10 cellular contexts compared by ENCODE assay signal in genomic region chr17:67433248-67433924, GRCh38. TPM values are rescaled to one million over a fixed set of nuclear protein-coding genes. Genes with fewer than 3 reads are reported as not detected.
A peak's percentile ranks its signal among the peaks of the same experiment; 100 is the strongest.
DNase-seq lines count a peak whose midpoint lies in the region; ATAC-seq and TF ChIP-seq lines count a peak whose summit lies in the region.
"Had no signal": no experiment of that assay in that cellular context is flagged by ENCODE, and none has a peak within 500 bp of the region (broad histone marks: within the 10 kb centered on the region; RNA-seq: fewer than 3 reads in every experiment).

No MANE protein-coding gene starts in this region.

- 80 to 82% methylated on average over 21 of the region's 21 CpGs for WGBS in lung, 2 donors

- H3K9me3 ChIP-seq in BLaER1 (no peaks in the 10 kb centered on the region), lung (ENCODE audit: control insufficient read depth in 2 of 2, insufficient read depth in 1 of 2, low read length in 1 of 2) (no peaks in the 10 kb centered on the region)
- no peaks in the 10 kb centered on the region for H3K9me3 ChIP-seq in CD8-positive, alpha-beta T cell (ENCODE audit: low read length)

- CTCF ChIA-PET in CD8-positive, alpha-beta T cell (lab: Charles Lee): interaction anchor here (1.6 to 6.5 kb wide), 5 partner anchors 8 to 54 kb away, joined by 5 to 40 read pairs (median 16); no protein-coding TSS in a partner anchor

- H3K4me3 ChIP-seq in BLaER1: no peak overlapping the region
- H3K4me3 ChIP-seq in CD8-positive, alpha-beta T cell (ENCODE audit: low read depth, low read length): no peak overlapping the region
- H3K4me3 ChIP-seq in lung: no peak overlapping the region
- H3K4me3 ChIP-seq: dorsolateral prefrontal cortex had no signal

- H3K9ac ChIP-seq in BLaER1: no peak overlapping the region

- POLR2A ChIA-PET in CD8-positive, alpha-beta T cell (lab: Charles Lee): interaction anchor here (1.1 to 5.7 kb wide), 11 partner anchors 8 to 55 kb away, joined by 3 to 34 read pairs (median 7); partner anchors contain the start of gene PITPNC1

- H3K27ac ChIP-seq in BLaER1 (peak overlapping the region; percentile 41), lung (ENCODE audit: low read depth in 1 of 2, low read length in 1 of 2) (peak overlapping the region; percentile 50 to 85)
- peak overlapping the region; percentile 72 for H3K27ac ChIP-seq in CD8-positive, alpha-beta T cell (ENCODE audit: low read depth, low read length)

- H3K27me3 ChIP-seq in BLaER1: no peaks in the 10 kb centered on the region
- H3K27me3 ChIP-seq in CD8-positive, alpha-beta T cell (ENCODE audit: insufficient read depth, low read length): no peaks in the 10 kb centered on the region
- no peaks in the 10 kb centered on the region for H3K27me3 ChIP-seq in lung (ENCODE audit: control insufficient read depth, insufficient read depth)
- H3K27me3 ChIP-seq: dorsolateral prefrontal cortex had no signal

- H3K4me1 ChIP-seq in BLaER1 (peaks cover 58% of the 10 kb centered on the region), lung (ENCODE audit: control insufficient read depth in 2 of 2, insufficient read depth in 2 of 2, low read length in 2 of 2) (peaks cover 0 to 16% of the 10 kb centered on the region in 2 donors)
- H3K4me1 ChIP-seq in CD8-positive, alpha-beta T cell (ENCODE audit: insufficient read depth, low read length): peaks cover 67% of the 10 kb centered on the region

- peaks cover 37% of the 10 kb centered on the region; the same call in 1 of the 2 replicates for H4K20me1 ChIP-seq in BLaER1

- no peak for TF ChIP-seq CTCF in CD8-positive, alpha-beta T cell (IDR thresholded peaks at IDR 0.05)
- TF ChIP-seq CTCF in lung (IDR thresholded peaks at IDR 0.05; ENCODE audit: control extremely low read depth, extremely low read depth): no peak

- peak overlapping the region; percentile 44 for H3K4me2 ChIP-seq in BLaER1

- no peak for ATAC-seq in CD8-positive, alpha-beta T cell
- ATAC-seq in lung (ENCODE audit: insufficient read depth, low FRiP score) (no peak), HG02610 (IDR thresholded peaks at IDR 0.05; ENCODE audit: unreplicated experiment) (no peak)

- peak overlapping the region; percentile 3 for H3K4me3 Mint-ChIP-seq in CD8-positive, alpha-beta T cell
- H3K4me3 Mint-ChIP-seq in activated naive CD8-positive, alpha-beta T cell treated with anti-CD3 and anti-CD28 coated beads for 36 hours: no peak overlapping the region

- peak in 1 of 7 experiments; percentile 46 for DNase-seq in CD8-positive, alpha-beta T cell
- DNase-seq in activated naive CD8-positive, alpha-beta T cell treated with anti-CD3 and anti-CD28 coated beads for 36 hours: no peak
- DNase-seq in lung (ENCODE audit: low spot score) (no peak), NCI-H2171 (lab: John Stamatoyannopoulos, UW) (no peak), EL (no peak)
- DNase-seq: dorsolateral prefrontal cortex, NCI-H1436, NCI-H82 had no signal

- intact Hi-C loops in CD8-positive, alpha-beta T cell (cut with DNase I, micrococcal nuclease): no loop called here

- H3K4me1 Mint-ChIP-seq in CD8-positive, alpha-beta T cell (ENCODE audit: low read depth): peaks cover 80% of the 10 kb centered on the region
- H3K4me1 Mint-ChIP-seq in activated naive CD8-positive, alpha-beta T cell treated with anti-CD3 and anti-CD28 coated beads for 36 hours: peaks cover 82% of the 10 kb centered on the region

- no peaks in the 10 kb centered on the region for H3K9me3 Mint-ChIP-seq in CD8-positive, alpha-beta T cell
- peaks cover 4% of the 10 kb centered on the region for H3K9me3 Mint-ChIP-seq in activated naive CD8-positive, alpha-beta T cell treated with anti-CD3 and anti-CD28 coated beads for 36 hours

- no peaks in the 10 kb centered on the region for H3K27me3 Mint-ChIP-seq in CD8-positive, alpha-beta T cell (ENCODE audit: low read depth)
- H3K27me3 Mint-ChIP-seq in activated naive CD8-positive, alpha-beta T cell treated with anti-CD3 and anti-CD28 coated beads for 36 hours: no peaks in the 10 kb centered on the region

- H3K36me3 Mint-ChIP-seq in CD8-positive, alpha-beta T cell: peaks cover 15% of the 10 kb centered on the region
- H3K36me3 Mint-ChIP-seq in activated naive CD8-positive, alpha-beta T cell treated with anti-CD3 and anti-CD28 coated beads for 36 hours: peaks cover 8% of the 10 kb centered on the region

- peak overlapping the region; percentile 96 for H3K27ac Mint-ChIP-seq in CD8-positive, alpha-beta T cell
- peak overlapping the region; percentile 78 for H3K27ac Mint-ChIP-seq in activated naive CD8-positive, alpha-beta T cell treated with anti-CD3 and anti-CD28 coated beads for 36 hours

- H3K36me3 ChIP-seq in BLaER1: 0 out of 2 replicates have a peak, but pooled peaks cover 4% of the 10 kb centered on the region
- no peaks in the 10 kb centered on the region for H3K36me3 ChIP-seq in CD8-positive, alpha-beta T cell (ENCODE audit: insufficient read depth, low read length)
- H3K36me3 ChIP-seq in lung (ENCODE audit: control insufficient read depth in 2 of 2, insufficient read depth in 2 of 2, low read length in 2 of 2): no peaks in the 10 kb centered on the region

RNA-seq across cellular contexts. Expression of gene PITPNC1, which starts 56.3 kb away (rescaled TPM):
- 100 to 1,000 TPM; 110 to 111 TPM for total RNA-seq in CD8-positive, alpha-beta T cell
- 10 to 100 TPM; 50.1 to 51.1 TPM for total RNA-seq in activated naive CD8-positive, alpha-beta T cell treated with anti-CD3 and anti-CD28 coated beads for 36 hours
- total RNA-seq in lung: 10 to 100 TPM; 17.7 to 21.1 TPM
- 10 to 100 TPM in 1 of 2 donors, 1 to 10 TPM in 1; 8.0 to 12.8 TPM for polyA plus RNA-seq in lung
